Comparison of ENCODE assay signal across 14 cellular contexts in genomic region chr6:134534708-134535149, GRCh38.
DNase-seq lines count a peak whose midpoint lies in the region; ATAC-seq and TF ChIP-seq lines count a peak whose summit lies in the region.
"Had no signal": no experiment of that assay in that cellular context is flagged by ENCODE, and none has a peak within 500 bp of the region (broad histone marks: within the 10 kb centered on the region; RNA-seq: fewer than 3 reads in every experiment).

No MANE protein-coding gene starts in this region.

- peak; percentile 39 for ATAC-seq in CD4-positive, alpha-beta T cell (ENCODE audit: poor library complexity)
- ATAC-seq in left lung (peak; percentile 14), GM19455 (IDR thresholded peaks at IDR 0.05; ENCODE audit: unreplicated experiment) (no peak), omental fat pad (ENCODE audit: low FRiP score) (no peak)
- ATAC-seq: GM12878 had no signal

- intact Hi-C loops in CD4-positive, alpha-beta T cell (cut with DNase I, micrococcal nuclease): no loop called here
- intact Hi-C loops in mammary epithelial cell (cut with micrococcal nuclease) (loop anchor here (5.0 to 10.0 kb wide), 4 partner anchors 112 to 250 kb away; no protein-coding TSS in a partner anchor), left lung (cut with DNase I) (no loop called here)
- intact Hi-C loops in activated T-helper 1 cell treated with anti-CD3 and anti-CD28 coated beads, Interleukin-12 subunit alpha, Interleukin-12 subunit beta, Interleukin-2, Interleukin-4 antibody, amounts not matched to agents 30 ng/mL and 10 ng/mL and 1 ng/mL, durations not matched to agents 14 hours and 24 hours and 36 hours (cut with micrococcal nuclease): no loop called here

- TF ChIP-seq CTCF in CD4-positive, alpha-beta T cell (IDR thresholded peaks at IDR 0.05): no peak
- TF ChIP-seq CTCF in mammary epithelial cell (conservative IDR thresholded peaks at IDR 0.05 in 1 of 2, IDR thresholded peaks at IDR 0.05 in 1 of 2; ENCODE audit: extremely low read depth in 1 of 2, insufficient read depth in 1 of 2, low read depth in 1 of 2, low read length in 2 of 2) (no peak), left lung (IDR thresholded peaks at IDR 0.05) (no peak), omental fat pad (IDR thresholded peaks at IDR 0.05) (no peak)

- no peaks in the 10 kb centered on the region for H3K9me3 ChIP-seq in CD4-positive, alpha-beta T cell (ENCODE audit: control insufficient read depth, low read length)
- H3K9me3 ChIP-seq in mammary epithelial cell (replicated peaks; ENCODE audit: insufficient read depth, low read length) (no peaks in the 10 kb centered on the region), left lung (no peaks in the 10 kb centered on the region)
- H3K9me3 ChIP-seq: HAP-1 had no signal

- H3K36me3 ChIP-seq in mammary epithelial cell (ENCODE audit: insufficient read depth, low read length) (no peaks in the 10 kb centered on the region), left lung (no peaks in the 10 kb centered on the region)
- H3K36me3 ChIP-seq: cardiac muscle cell, HAP-1 had no signal

- no peak overlapping the region for H3K9ac ChIP-seq in mammary epithelial cell (ENCODE audit: insufficient read depth, low read length)

- POLR2A ChIA-PET in CD4-positive, alpha-beta T cell (lab: Charles Lee): interaction anchor here (0.6 kb wide), 1 partner anchor 21 kb away, joined by 4 read pairs; no protein-coding TSS in a partner anchor

- no peaks in the 10 kb centered on the region for H3K36me3 Mint-ChIP-seq in CD4-positive, alpha-beta T cell (ENCODE audit: low read depth)
- H3K36me3 Mint-ChIP-seq in activated T-helper 1 cell treated with anti-CD3 and anti-CD28 coated beads, Interleukin-12 subunit alpha, Interleukin-12 subunit beta, Interleukin-2, Interleukin-4 antibody, amounts not matched to agents 30 ng/mL and 10 ng/mL and 1 ng/mL, durations not matched to agents 14 hours and 24 hours and 36 hours (ENCODE audit: low read depth): peaks cover 3% of the 10 kb centered on the region

- H3K4me1 Mint-ChIP-seq in CD4-positive, alpha-beta T cell (ENCODE audit: low read depth): peaks cover 42% of the 10 kb centered on the region
- peaks cover 64% of the 10 kb centered on the region for H3K4me1 Mint-ChIP-seq in activated T-helper 1 cell treated with anti-CD3 and anti-CD28 coated beads, Interleukin-12 subunit alpha, Interleukin-12 subunit beta, Interleukin-2, Interleukin-4 antibody, amounts not matched to agents 30 ng/mL and 10 ng/mL and 1 ng/mL, durations not matched to agents 14 hours and 24 hours and 36 hours (ENCODE audit: low read depth)

- CTCF ChIA-PET in CD4-positive, alpha-beta T cell (lab: Charles Lee): interaction anchor here (1.0 kb wide), 1 partner anchor 18 kb away, joined by 3 read pairs; no protein-coding TSS in a partner anchor
- CTCF ChIA-PET in mammary epithelial cell (lab: Charles Lee; ENCODE audit: low non-redundant PET): interaction anchor here (0.6 kb wide), 1 partner anchor 76 kb away, joined by 4 read pairs; no protein-coding TSS in a partner anchor

- dilution Hi-C loops in mammary epithelial cell (cut with HindIII; ENCODE audit: low sequenced_read_pairs): loop anchor here (5.0 to 25.0 kb wide), 3 partner anchors 108 to 372 kb away; no protein-coding TSS in a partner anchor

- in situ Hi-C loops in mammary epithelial cell (cut with MboI; ENCODE audit: low sequenced_read_pairs in 2 of 2): no loop called here

- no peaks in the 10 kb centered on the region for H3K27me3 ChIP-seq in CD4-positive, alpha-beta T cell (ENCODE audit: control insufficient read depth, insufficient read depth, low read length)
- no peaks in the 10 kb centered on the region for H3K27me3 ChIP-seq in mammary epithelial cell (ENCODE audit: insufficient read depth, low read length)
- H3K27me3 ChIP-seq in left lung: no peaks in the 10 kb centered on the region
- H3K27me3 ChIP-seq: cardiac muscle cell had no signal

- WGBS in mammary epithelial cell (ENCODE audit: low coverage, missing lambda C conversion rate): 74% methylated on average over 2 of the region's 2 CpGs

- no peaks in the 10 kb centered on the region for H3K27me3 Mint-ChIP-seq in CD4-positive, alpha-beta T cell
- peaks cover 6% of the 10 kb centered on the region for H3K27me3 Mint-ChIP-seq in activated T-helper 1 cell treated with anti-CD3 and anti-CD28 coated beads, Interleukin-12 subunit alpha, Interleukin-12 subunit beta, Interleukin-2, Interleukin-4 antibody, amounts not matched to agents 30 ng/mL and 10 ng/mL and 1 ng/mL, durations not matched to agents 14 hours and 24 hours and 36 hours (ENCODE audit: insufficient read depth)

- peak overlapping the region; percentile 16 for H3K27ac Mint-ChIP-seq in CD4-positive, alpha-beta T cell
- H3K27ac Mint-ChIP-seq in activated T-helper 1 cell treated with anti-CD3 and anti-CD28 coated beads, Interleukin-12 subunit alpha, Interleukin-12 subunit beta, Interleukin-2, Interleukin-4 antibody, amounts not matched to agents 30 ng/mL and 10 ng/mL and 1 ng/mL, durations not matched to agents 14 hours and 24 hours and 36 hours: no peak overlapping the region

- no peak overlapping the region for H3K27ac ChIP-seq in CD4-positive, alpha-beta T cell (ENCODE audit: low read depth, low read length)
- H3K27ac ChIP-seq in mammary epithelial cell (ENCODE audit: insufficient read depth, low read depth, low read length): peak overlapping the region; percentile 72
- peak overlapping the region in 1 of 2 donors; percentile 33 for H3K27ac ChIP-seq in left lung
- H3K27ac ChIP-seq: cardiac muscle cell had no signal

- peak overlapping the region; percentile 63 for H2AFZ ChIP-seq in mammary epithelial cell (ENCODE audit: low read depth, low read length)

- BruUV-seq in mammary epithelial cell (replicated peaks; lab: Mats Ljungman, UMichigan): no TSS peak

- peaks cover 2% of the 10 kb centered on the region for H3K9me3 Mint-ChIP-seq in CD4-positive, alpha-beta T cell
- peaks cover 3% of the 10 kb centered on the region for H3K9me3 Mint-ChIP-seq in activated T-helper 1 cell treated with anti-CD3 and anti-CD28 coated beads, Interleukin-12 subunit alpha, Interleukin-12 subunit beta, Interleukin-2, Interleukin-4 antibody, amounts not matched to agents 30 ng/mL and 10 ng/mL and 1 ng/mL, durations not matched to agents 14 hours and 24 hours and 36 hours

- H3K4me3 ChIP-seq in mammary epithelial cell (replicated peaks in 1 of 3; ENCODE audit: insufficient read depth in 1 of 3, low read depth in 2 of 3, low read length in 3 of 3) (no peak overlapping the region), left lung (no peak overlapping the region)
- H3K4me3 ChIP-seq: cardiac muscle cell, GM12878, HAP-1 had no signal

- no peaks in the 10 kb centered on the region for H4K20me1 ChIP-seq in mammary epithelial cell (ENCODE audit: insufficient read depth, low read length)

- no peaks in the 10 kb centered on the region for H3K79me2 ChIP-seq in mammary epithelial cell (ENCODE audit: insufficient read depth, low read length)

- no peak for DNase-seq in CD4-positive, alpha-beta T cell
- peak; percentile 68 for DNase-seq in HT1080 (ENCODE audit: low read depth)
- DNase-seq in mammary epithelial cell: peak; percentile 76
- DNase-seq in left lung: no peak
- DNase-seq in activated T-helper 1 cell treated with anti-CD3 and anti-CD28 coated beads, Interleukin-12 subunit alpha, Interleukin-12 subunit beta, Interleukin-2, Interleukin-4 antibody, amounts not matched to agents 30 ng/mL and 10 ng/mL and 1 ng/mL, durations not matched to agents 14 hours and 24 hours and 36 hours (ENCODE audit: low spot score): no peak
- DNase-seq in GDM1 (lab: John Stamatoyannopoulos, UW): no peak
- no peak for DNase-seq in omental fat pad (ENCODE audit: low spot score)
- DNase-seq: NCI-H1417 treated with DMSO at 0.1 percent for 48 hours; occipital lobe; stimulated activated CD4-positive, alpha-beta T cell treated with anti-CD3 and anti-CD28 coated beads, Interleukin-2, amount 100 ng/mL, for 24 hours had no signal

- H3K4me3 Mint-ChIP-seq in CD4-positive, alpha-beta T cell: no peak overlapping the region
- no peak overlapping the region for H3K4me3 Mint-ChIP-seq in activated T-helper 1 cell treated with anti-CD3 and anti-CD28 coated beads, Interleukin-12 subunit alpha, Interleukin-12 subunit beta, Interleukin-2, Interleukin-4 antibody, amounts not matched to agents 30 ng/mL and 10 ng/mL and 1 ng/mL, durations not matched to agents 14 hours and 24 hours and 36 hours

- H3K4me2 ChIP-seq in mammary epithelial cell (ENCODE audit: insufficient read depth, low read depth, low read length): no peak overlapping the region

- H3K4me1 ChIP-seq in mammary epithelial cell (ENCODE audit: insufficient read depth, low read length) (peaks cover 48% of the 10 kb centered on the region), left lung (no peaks in the 10 kb centered on the region)

Comparison
In these comparisons a context has a peak if more than half of its experiments do, and no peak if none do; other contexts are left out.
1. ATAC-seq: peak in CD4-positive, alpha-beta T cell (single experiment) and left lung (single experiment); none in GM19455 (single experiment) and omental fat pad (single experiment).
2. DNase-seq: peak in HT1080 (single experiment) and mammary epithelial cell (single experiment); none in CD4-positive, alpha-beta T cell (0 of 10), left lung (0 of 2), activated T-helper 1 cell treated with anti-CD3 and anti-CD28 coated beads, Interleukin-12 subunit alpha, Interleukin-12 subunit beta, Interleukin-2, Interleukin-4 antibody, amounts not matched to agents 30 ng/mL and 10 ng/mL and 1 ng/mL, durations not matched to agents 14 hours and 24 hours and 36 hours (single experiment), GDM1 (single experiment) and omental fat pad (single experiment).